ENCODE assay signal across 20 cellular contexts in genomic region chr2:105034170-105034569, GRCh38.
"Had no signal": no experiment of that assay in that cellular context is flagged by ENCODE, and none has a peak within 500 bp of the region (broad histone marks: within the 10 kb centered on the region; RNA-seq: fewer than 3 reads in every experiment).

No MANE protein-coding gene starts in this region.

- H3K9me3 ChIP-seq: esophagus squamous epithelium, ovary, right atrium auricular region, suprapubic skin, thyroid gland had no signal

- H3K36me3 ChIP-seq: esophagus squamous epithelium, neural progenitor cell, ovary, right atrium auricular region, suprapubic skin, thyroid gland had no signal

- H3K4me3 ChIP-seq: esophagus squamous epithelium, lung, neural progenitor cell, ovary, right atrium auricular region, smooth muscle cell, suprapubic skin, thyroid gland had no signal

- H3K27ac ChIP-seq: esophagus squamous epithelium, foreskin keratinocyte, neural progenitor cell, ovary, right atrium auricular region, suprapubic skin, thyroid gland had no signal

- DNase-seq: effector memory CD8-positive, alpha-beta T cell; esophagus squamous epithelium; immature natural killer cell; kidney; left colon; left ventricle myocardium superior; mesenchymal stem cell; midbrain; nucleus accumbens; ovary; stimulated activated CD4-positive, alpha-beta T cell treated with anti-CD3 and anti-CD28 coated beads, Interleukin-2, amount 100 ng/mL, for 48 hours; stimulated activated CD8-positive, alpha-beta memory T cell treated with anti-CD3 and anti-CD28 coated beads, Interleukin-4, amount 100 ng/mL, for 48 hours; stimulated activated naive CD8-positive, alpha-beta T cell treated with anti-CD3 and anti-CD28 coated beads, Interleukin-15, Interleukin-2, amounts not matched to agents 100 U/mL and 50 U/mL, for 24 hours; thyroid gland had no signal
